In genomic region chr6:146369866-146370265, GRCh38 we compare ENCODE assay signal across 33 cellular contexts.
DNase-seq lines count a peak whose midpoint lies in the region; ATAC-seq, FAIRE-seq and TF ChIP-seq lines count a peak whose summit lies in the region.
"Had no signal": no experiment of that assay in that cellular context is flagged by ENCODE, and none has a peak within 500 bp of the region (broad histone marks: within the 10 kb centered on the region; RNA-seq: fewer than 3 reads in every experiment).

No MANE protein-coding gene starts in this region.

- FAIRE-seq in GM12891 (lab: Jason Lieb, UNC): no peak
- FAIRE-seq: A204.1, A549, D721Med had no signal

- H3K4me1 ChIP-seq in Karpas-422 (ENCODE audit: low read length): no peaks in the 10 kb centered on the region
- H3K4me1 ChIP-seq: A549; BE2C; BLaER1; BLaER1 treated with 17β-estradiol and CSF1 and Interleukin-3, amounts not matched to agents 10 nM and 100 nM; Caco-2 had no signal

- H3K27me3 ChIP-seq in Karpas-422 (ENCODE audit: low read length): no peaks in the 10 kb centered on the region
- H3K27me3 ChIP-seq: BE2C; BLaER1; BLaER1 treated with 17β-estradiol and CSF1 and Interleukin-3, amounts not matched to agents 10 nM and 100 nM had no signal

- no peaks in the 10 kb centered on the region for H3K79me2 ChIP-seq in Karpas-422 (ENCODE audit: low read length)

- no peak for ATAC-seq in HG02885 (IDR thresholded peaks at IDR 0.05; ENCODE audit: poor library complexity, unreplicated experiment)
- ATAC-seq: A549; CD8-positive, alpha-beta T cell had no signal

- no peaks in the 10 kb centered on the region for H3K9me3 ChIP-seq in Karpas-422 (ENCODE audit: low read length)
- H3K9me3 ChIP-seq: A549, BE2C, BLaER1, Caco-2 had no signal

- H2AFZ ChIP-seq in Karpas-422 (ENCODE audit: low read length): no peak overlapping the region

- in situ Hi-C loops in SK-MEL-5 (cut with HindIII; ENCODE audit: low pct_unique_long_range_greater_than_20kb, low sequenced_read_pairs): no loop called here

- no peak overlapping the region for H3K4me2 ChIP-seq in Karpas-422 (ENCODE audit: low read depth, low read length, poor library complexity, severe bottlenecking)
- H3K4me2 ChIP-seq: A549; BLaER1; BLaER1 treated with 17β-estradiol and CSF1 and Interleukin-3, amounts not matched to agents 10 nM and 100 nM had no signal

- no peak overlapping the region for H3K9ac ChIP-seq in Karpas-422 (ENCODE audit: low read length)
- H3K9ac ChIP-seq: BLaER1; BLaER1 treated with 17β-estradiol and CSF1 and Interleukin-3, amounts not matched to agents 10 nM and 100 nM had no signal

- H3K4me3 ChIP-seq in Karpas-422 (ENCODE audit: low read length): no peak overlapping the region
- H3K4me3 ChIP-seq: A549; BLaER1; BLaER1 treated with 17β-estradiol and CSF1 and Interleukin-3, amounts not matched to agents 10 nM and 100 nM had no signal

- no peaks in the 10 kb centered on the region for H3K36me3 ChIP-seq in Karpas-422 (ENCODE audit: insufficient read depth, low read length)
- H3K36me3 ChIP-seq: BE2C; BLaER1; BLaER1 treated with 17β-estradiol and CSF1 and Interleukin-3, amounts not matched to agents 10 nM and 100 nM had no signal

- H3K27ac ChIP-seq in Karpas-422 (ENCODE audit: low read length): no peak overlapping the region
- H3K27ac ChIP-seq: 22Rv1; A549; BLaER1; BLaER1 treated with 17β-estradiol and CSF1 and Interleukin-3, amounts not matched to agents 10 nM and 100 nM; C4-2B had no signal

- no peaks in the 10 kb centered on the region for H4K20me1 ChIP-seq in Karpas-422 (ENCODE audit: insufficient read depth, low read depth, low read length)
- H4K20me1 ChIP-seq: BLaER1; BLaER1 treated with 17β-estradiol and CSF1 and Interleukin-3, amounts not matched to agents 10 nM and 100 nM had no signal

- no peaks in the 10 kb centered on the region for H3K9me2 ChIP-seq in Karpas-422 (replicated peaks; ENCODE audit: insufficient read depth, low read length)

- DNase-seq in Karpas-422 (peak; percentile 24), SK-MEL-5 (ENCODE audit: low read depth, low spot score) (peak; percentile 68), foreskin melanocyte (peak; percentile 55), GM12891 (ENCODE audit: insufficient read length, low spot score) (no peak), NCI-H69 (lab: John Stamatoyannopoulos, UW) (no peak)
- DNase-seq: 8988T; ACHN; AML-193; BE2C; C1 segment of cervical spinal cord; Caco-2; Calu3; CD4-positive, alpha-beta memory T cell; CD4-positive, alpha-beta T cell; CD4-positive, CD25-positive, alpha-beta regulatory T cell; CD8-positive, alpha-beta memory T cell; CD8-positive, alpha-beta T cell; COR-L47; DMS 273 treated with DMSO at 0.1 percent for 48 hours; DMS153; DMS53; DMS79; DMS79 treated with DMSO at 0.1 percent for 48 hours; DND-41; EL had no signal

- TF ChIP-seq POLR2A in GM12891 (IDR thresholded peaks at IDR 0.05; ENCODE audit: low read depth, low read length): no peak

TF ChIP-seq in GM12891, 5 proteins besides CTCF, POLR2A, EP300 and RAD21:
- TF ChIP-seq POU2F2 (IDR thresholded peaks at IDR 0.05; ENCODE audit: low read depth, low read length) (no peak), SPI1 (IDR thresholded peaks at IDR 0.05; ENCODE audit: low read depth, low read length) (no peak), TAF1 (IDR thresholded peaks at IDR 0.05; ENCODE audit: low read depth, low read length) (no peak), POLR2AphosphoS5 (IDR thresholded peaks at IDR 0.05; ENCODE audit: low read depth, low read length) (no peak), PAX5 (IDR thresholded peaks at IDR 0.05; ENCODE audit: insufficient read depth, low read length, severe bottlenecking) (no peak)

Comparison
In these comparisons a context has a peak if more than half of its experiments do, and no peak if none do; other contexts are left out.
1. DNase-seq: peak in Karpas-422 (single experiment), SK-MEL-5 (single experiment) and foreskin melanocyte (single experiment); none in GM12891 (single experiment) and NCI-H69 (single experiment).